20 cellular contexts compared by ENCODE assay signal in genomic region chr6:133990321-133990720, GRCh38.
"Had no signal": no experiment of that assay in that cellular context is flagged by ENCODE, and none has a peak within 500 bp of the region (broad histone marks: within the 10 kb centered on the region; RNA-seq: fewer than 3 reads in every experiment).

No MANE protein-coding gene starts in this region.

- H3K27me3 ChIP-seq: dorsolateral prefrontal cortex, gastroesophageal sphincter, spleen, tibial nerve, upper lobe of right lung, vagina had no signal

- H3K27me3 Mint-ChIP-seq: naive thymus-derived CD8-positive, alpha-beta T cell; stimulated activated memory B cell treated with anti-CD40 and anti-IgM and Interleukin-4, amounts not matched to agents 10 μg/mL and 1 μg/mL and 100 μg/mL, for 72 hours; stimulated activated naive CD8-positive, alpha-beta T cell treated with anti-CD3 and anti-CD28 coated beads, Interleukin-15, Interleukin-2, amounts not matched to agents 100 ng/mL and 50 ng/mL, for 24 hours had no signal

- H3K9me3 Mint-ChIP-seq: naive thymus-derived CD8-positive, alpha-beta T cell; stimulated activated memory B cell treated with anti-CD40 and anti-IgM and Interleukin-4, amounts not matched to agents 10 μg/mL and 1 μg/mL and 100 μg/mL, for 72 hours; stimulated activated naive CD8-positive, alpha-beta T cell treated with anti-CD3 and anti-CD28 coated beads, Interleukin-15, Interleukin-2, amounts not matched to agents 100 ng/mL and 50 ng/mL, for 24 hours had no signal

- DNase-seq: dorsolateral prefrontal cortex; effector CD8-positive, alpha-beta T cell; glutamatergic neuron; islet precursor cell; mucosa of descending colon; naive thymus-derived CD8-positive, alpha-beta T cell; posterior cingulate gyrus; spleen; stimulated activated CD4-positive, alpha-beta T cell treated with anti-CD3 and anti-CD28 coated beads, Interleukin-15, amount 100 ng/mL, for 24 hours; stimulated activated CD4-positive, alpha-beta T cell treated with anti-CD3 and anti-CD28 coated beads, Interleukin-1b, Interleukin-23, amount 100 ng/mL, for 48 hours; stimulated activated CD4-positive, alpha-beta T cell treated with anti-CD3 and anti-CD28 coated beads, Interleukin-4, amount 100 ng/mL, for 24 hours; upper lobe of right lung had no signal

- H3K4me3 ChIP-seq: dorsolateral prefrontal cortex, gastroesophageal sphincter, mucosa of descending colon, spleen, tibial nerve, upper lobe of right lung, vagina had no signal

- H3K27ac Mint-ChIP-seq: naive thymus-derived CD8-positive, alpha-beta T cell; stimulated activated memory B cell treated with anti-CD40 and anti-IgM and Interleukin-4, amounts not matched to agents 10 μg/mL and 1 μg/mL and 100 μg/mL, for 72 hours; stimulated activated naive CD8-positive, alpha-beta T cell treated with anti-CD3 and anti-CD28 coated beads, Interleukin-15, Interleukin-2, amounts not matched to agents 100 ng/mL and 50 ng/mL, for 24 hours had no signal

- H3K27ac ChIP-seq: neutrophil, tibial nerve, upper lobe of right lung had no signal

- H3K9me3 ChIP-seq: gastroesophageal sphincter, mucosa of descending colon, neutrophil, spleen, tibial nerve, upper lobe of right lung, vagina had no signal

- ATAC-seq: esophagus mucosa; gastroesophageal sphincter; naive thymus-derived CD8-positive, alpha-beta T cell; stimulated activated memory B cell treated with anti-CD40 and anti-IgM and Interleukin-4, amounts not matched to agents 10 μg/mL and 1 μg/mL and 100 μg/mL, for 72 hours; upper lobe of right lung had no signal

- H3K4me3 Mint-ChIP-seq: naive thymus-derived CD8-positive, alpha-beta T cell; stimulated activated memory B cell treated with anti-CD40 and anti-IgM and Interleukin-4, amounts not matched to agents 10 μg/mL and 1 μg/mL and 100 μg/mL, for 72 hours; stimulated activated naive CD8-positive, alpha-beta T cell treated with anti-CD3 and anti-CD28 coated beads, Interleukin-15, Interleukin-2, amounts not matched to agents 100 ng/mL and 50 ng/mL, for 24 hours had no signal

- FAIRE-seq: endometrium had no signal

- H3K4me1 ChIP-seq: spleen had no signal

- H3K4me1 Mint-ChIP-seq: stimulated activated memory B cell treated with anti-CD40 and anti-IgM and Interleukin-4, amounts not matched to agents 10 μg/mL and 1 μg/mL and 100 μg/mL, for 72 hours had no signal
